2 cellular contexts compared by ENCODE assay signal in the genomic region with DNA sequence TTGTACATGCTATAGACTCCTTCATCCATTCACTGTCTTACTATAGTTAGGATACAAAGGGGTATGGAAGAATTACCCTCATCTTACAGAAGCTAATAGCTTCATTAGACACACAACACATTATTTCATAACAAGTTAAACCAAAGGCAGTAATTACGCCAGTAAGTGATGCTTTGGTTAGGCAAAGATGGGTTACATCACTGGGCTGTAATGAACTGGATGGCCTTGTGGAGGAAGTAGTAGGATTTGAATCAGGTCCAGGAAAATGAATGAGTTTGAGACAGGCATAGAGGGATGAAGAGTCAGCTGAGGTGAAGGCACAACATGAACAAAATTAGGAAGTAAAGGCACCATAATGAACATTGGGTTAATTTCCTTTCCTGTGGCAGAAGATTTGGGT.
TF ChIP-seq lines count a peak whose summit lies in the region.

No MANE protein-coding gene starts in this region.

TF ChIP-seq in HEK293, 187 proteins besides CTCF, POLR2A, EP300 and RAD21:
- TF ChIP-seq, protein P1, sequence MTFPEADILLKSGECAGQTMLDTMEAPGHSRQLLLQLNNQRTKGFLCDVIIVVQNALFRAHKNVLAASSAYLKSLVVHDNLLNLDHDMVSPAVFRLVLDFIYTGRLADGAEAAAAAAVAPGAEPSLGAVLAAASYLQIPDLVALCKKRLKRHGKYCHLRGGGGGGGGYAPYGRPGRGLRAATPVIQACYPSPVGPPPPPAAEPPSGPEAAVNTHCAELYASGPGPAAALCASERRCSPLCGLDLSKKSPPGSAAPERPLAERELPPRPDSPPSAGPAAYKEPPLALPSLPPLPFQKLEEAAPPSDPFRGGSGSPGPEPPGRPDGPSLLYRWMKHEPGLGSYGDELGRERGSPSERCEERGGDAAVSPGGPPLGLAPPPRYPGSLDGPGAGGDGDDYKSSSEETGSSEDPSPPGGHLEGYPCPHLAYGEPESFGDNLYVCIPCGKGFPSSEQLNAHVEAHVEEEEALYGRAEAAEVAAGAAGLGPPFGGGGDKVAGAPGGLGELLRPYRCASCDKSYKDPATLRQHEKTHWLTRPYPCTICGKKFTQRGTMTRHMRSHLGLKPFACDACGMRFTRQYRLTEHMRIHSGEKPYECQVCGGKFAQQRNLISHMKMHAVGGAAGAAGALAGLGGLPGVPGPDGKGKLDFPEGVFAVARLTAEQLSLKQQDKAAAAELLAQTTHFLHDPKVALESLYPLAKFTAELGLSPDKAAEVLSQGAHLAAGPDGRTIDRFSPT (tag by site-specific recombination; IDR thresholded peaks at IDR 0.05): no peak
- no peak for TF ChIP-seq EGR2 (tag by site-specific recombination; IDR thresholded peaks at IDR 0.05; ENCODE audit: low read depth)
- TF ChIP-seq ZNF664 (tag by site-specific recombination; IDR thresholded peaks at IDR 0.05): no peak
- TF ChIP-seq ZNF776 (tag by site-specific recombination; IDR thresholded peaks at IDR 0.05; ENCODE audit: borderline replicate concordance): no peak
- TF ChIP-seq, protein P2, sequence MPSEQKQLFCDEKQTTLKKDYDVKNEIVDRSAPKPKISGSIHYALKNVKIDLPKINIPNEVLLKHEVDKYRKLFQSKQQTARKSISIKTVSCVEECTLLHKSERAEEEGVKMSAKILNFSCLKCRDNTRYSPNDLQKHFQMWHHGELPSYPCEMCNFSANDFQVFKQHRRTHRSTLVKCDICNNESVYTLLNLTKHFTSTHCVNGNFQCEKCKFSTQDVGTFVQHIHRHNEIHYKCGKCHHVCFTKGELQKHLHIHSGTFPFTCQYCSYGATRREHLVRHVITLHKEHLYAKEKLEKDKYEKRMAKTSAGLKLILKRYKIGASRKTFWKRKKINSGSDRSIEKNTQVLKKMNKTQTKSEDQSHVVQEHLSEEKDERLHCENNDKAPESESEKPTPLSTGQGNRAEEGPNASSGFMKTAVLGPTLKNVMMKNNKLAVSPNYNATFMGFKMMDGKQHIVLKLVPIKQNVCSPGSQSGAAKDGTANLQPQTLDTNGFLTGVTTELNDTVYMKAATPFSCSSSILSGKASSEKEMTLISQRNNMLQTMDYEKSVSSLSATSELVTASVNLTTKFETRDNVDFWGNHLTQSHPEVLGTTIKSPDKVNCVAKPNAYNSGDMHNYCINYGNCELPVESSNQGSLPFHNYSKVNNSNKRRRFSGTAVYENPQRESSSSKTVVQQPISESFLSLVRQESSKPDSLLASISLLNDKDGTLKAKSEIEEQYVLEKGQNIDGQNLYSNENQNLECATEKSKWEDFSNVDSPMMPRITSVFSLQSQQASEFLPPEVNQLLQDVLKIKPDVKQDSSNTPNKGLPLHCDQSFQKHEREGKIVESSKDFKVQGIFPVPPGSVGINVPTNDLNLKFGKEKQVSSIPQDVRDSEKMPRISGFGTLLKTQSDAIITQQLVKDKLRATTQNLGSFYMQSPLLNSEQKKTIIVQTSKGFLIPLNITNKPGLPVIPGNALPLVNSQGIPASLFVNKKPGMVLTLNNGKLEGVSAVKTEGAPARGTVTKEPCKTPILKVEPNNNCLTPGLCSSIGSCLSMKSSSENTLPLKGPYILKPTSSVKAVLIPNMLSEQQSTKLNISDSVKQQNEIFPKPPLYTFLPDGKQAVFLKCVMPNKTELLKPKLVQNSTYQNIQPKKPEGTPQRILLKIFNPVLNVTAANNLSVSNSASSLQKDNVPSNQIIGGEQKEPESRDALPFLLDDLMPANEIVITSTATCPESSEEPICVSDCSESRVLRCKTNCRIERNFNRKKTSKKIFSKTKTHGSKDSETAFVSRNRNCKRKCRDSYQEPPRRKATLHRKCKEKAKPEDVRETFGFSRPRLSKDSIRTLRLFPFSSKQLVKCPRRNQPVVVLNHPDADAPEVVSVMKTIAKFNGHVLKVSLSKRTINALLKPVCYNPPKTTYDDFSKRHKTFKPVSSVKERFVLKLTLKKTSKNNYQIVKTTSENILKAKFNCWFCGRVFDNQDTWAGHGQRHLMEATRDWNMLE (tag by site-specific recombination; conservative IDR thresholded peaks at IDR 0.05; ENCODE audit: low read depth): no peak
- TF ChIP-seq SP7 (tag by site-specific recombination; IDR thresholded peaks at IDR 0.05): peak; percentile 78
- TF ChIP-seq, protein P3, sequence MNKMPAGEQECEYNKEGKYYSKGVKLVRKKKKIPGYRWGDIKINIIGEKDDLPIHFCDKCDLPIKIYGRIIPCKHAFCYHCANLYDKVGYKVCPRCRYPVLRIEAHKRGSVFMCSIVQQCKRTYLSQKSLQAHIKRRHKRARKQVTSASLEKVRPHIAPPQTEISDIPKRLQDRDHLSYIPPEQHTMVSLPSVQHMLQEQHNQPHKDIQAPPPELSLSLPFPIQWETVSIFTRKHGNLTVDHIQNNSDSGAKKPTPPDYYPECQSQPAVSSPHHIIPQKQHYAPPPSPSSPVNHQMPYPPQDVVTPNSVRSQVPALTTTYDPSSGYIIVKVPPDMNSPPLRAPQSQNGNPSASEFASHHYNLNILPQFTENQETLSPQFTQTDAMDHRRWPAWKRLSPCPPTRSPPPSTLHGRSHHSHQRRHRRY (tag by site-specific recombination; IDR thresholded peaks at IDR 0.05): no peak
TF ChIP-seq in HEK293: peak in this region for 1.

TF ChIP-seq in H1, 55 proteins besides CTCF, POLR2A, EP300 and RAD21 (continued from another document):
- TF ChIP-seq POLR2AphosphoS5 (IDR thresholded peaks at IDR 0.05; ENCODE audit: low read depth, low read length) (no peak), CBX5 (IDR thresholded peaks at IDR 0.05; ENCODE audit: low read depth, low read length) (no peak), SRF (IDR thresholded peaks at IDR 0.05; ENCODE audit: low read depth, low read length) (no peak), YY1 (IDR thresholded peaks at IDR 0.05; ENCODE audit: low read depth, low read length) (no peak), HDAC2 (IDR thresholded peaks at IDR 0.05; ENCODE audit: borderline replicate concordance in 1 of 2, low read depth in 2 of 2, low read length in 2 of 2) (no peak), TBP (IDR thresholded peaks at IDR 0.05; ENCODE audit: low read depth, low read length) (no peak), SAP30 (IDR thresholded peaks at IDR 0.05; ENCODE audit: insufficient read depth, insufficient replicate concordance, low read length) (no peak)
TF ChIP-seq in H1: peak in this region for 0.
